ENCODE assay signal across 9 cellular contexts in the genomic region with DNA sequence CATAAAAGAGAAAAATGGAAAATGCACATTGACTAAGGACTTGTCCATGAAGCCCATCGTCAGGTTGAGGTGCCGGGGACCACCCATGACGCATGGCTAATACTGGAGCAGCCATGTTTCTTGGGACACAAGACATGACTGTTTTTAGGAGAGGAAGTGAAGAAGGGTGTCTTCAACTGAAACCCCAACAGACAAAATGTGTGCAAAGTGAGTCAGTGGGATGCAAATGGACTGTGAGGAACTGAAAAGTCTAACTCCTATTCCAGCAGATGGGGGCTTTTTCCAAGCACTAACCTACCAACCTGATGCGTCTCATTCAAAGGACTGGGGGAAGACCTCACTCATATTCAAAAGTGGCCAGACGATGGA.
A peak's percentile ranks its signal among the peaks of the same experiment; 100 is the strongest.
DNase-seq lines count a peak whose midpoint lies in the region; ATAC-seq and TF ChIP-seq lines count a peak whose summit lies in the region.
"Had no signal": no experiment of that assay in that cellular context is flagged by ENCODE, and none has a peak within 500 bp of the region (broad histone marks: within the 10 kb centered on the region; RNA-seq: fewer than 3 reads in every experiment).

No MANE protein-coding gene starts in this region.

- peaks cover 16% of the 10 kb centered on the region for H3K4me1 ChIP-seq in vagina

- DNase-seq in stimulated activated CD4-positive, alpha-beta T cell treated with anti-CD3 and anti-CD28 coated beads, Interleukin-1b, Interleukin-23, amount 100 ng/mL, for 48 hours, result peak; percentile 36
- DNase-seq in stimulated activated CD4-positive, alpha-beta T cell treated with anti-CD3 and anti-CD28 coated beads, Interleukin-4, amount 100 ng/mL, for 4 hours, result no peak
- peak; percentile 23 for DNase-seq in activated CD8-positive, alpha-beta T cell treated with anti-CD3 and anti-CD28 coated beads for 36 hours
- DNase-seq in vagina (ENCODE audit: extremely low spot score in 2 of 2) (peak in 1 of 2 donors; percentile 83), NK-92 (lab: John Stamatoyannopoulos, UW; ENCODE audit: unreplicated experiment) (no peak), NCI-H146 treated with DMSO at 0.1 percent for 48 hours (lab: John Stamatoyannopoulos, UW; ENCODE audit: unreplicated experiment) (no peak)
- DNase-seq in activated effector memory CD4-positive, alpha-beta T cell treated with anti-CD3 and anti-CD28 coated beads, Interleukin-2, amount 50 U/mL, for 16 hours, result no peak
- DNase-seq: DMS 273 treated with DMSO at 0.1 percent for 48 hours had no signal

- H3K36me3 ChIP-seq in vagina, result no peaks in the 10 kb centered on the region

- no peaks in the 10 kb centered on the region for H3K27me3 ChIP-seq in vagina

- CTCF ChIA-PET in activated CD8-positive, alpha-beta T cell treated with anti-CD3 and anti-CD28 coated beads for 36 hours (lab: Charles Lee), result interaction anchor here (0.8 to 4.5 kb wide), 4 partner anchors 15 to 138 kb away, joined by 3 to 41 read pairs (median 6); no protein-coding TSS in a partner anchor

- peak overlapping the region; percentile 30 for H3K4me3 Mint-ChIP-seq in activated CD8-positive, alpha-beta T cell treated with anti-CD3 and anti-CD28 coated beads for 36 hours

- TF ChIP-seq CTCF in activated CD8-positive, alpha-beta T cell treated with anti-CD3 and anti-CD28 coated beads for 36 hours (IDR thresholded peaks at IDR 0.05), result no peak
- TF ChIP-seq CTCF in vagina (IDR thresholded peaks at IDR 0.05), result no peak

- TF ChIP-seq POLR2A in vagina (IDR thresholded peaks at IDR 0.05), result no peak

- intact Hi-C loops in activated CD8-positive, alpha-beta T cell treated with anti-CD3 and anti-CD28 coated beads for 36 hours (cut with micrococcal nuclease), result no loop called here
- intact Hi-C loops in vagina (cut with DNase I), result no loop called here

- H3K27ac ChIP-seq in vagina, result peak overlapping the region; percentile 39

- H3K9me3 Mint-ChIP-seq in activated CD8-positive, alpha-beta T cell treated with anti-CD3 and anti-CD28 coated beads for 36 hours, result peaks cover 22% of the 10 kb centered on the region

- no peak overlapping the region for H3K4me3 ChIP-seq in vagina

- POLR2A ChIA-PET in activated CD8-positive, alpha-beta T cell treated with anti-CD3 and anti-CD28 coated beads for 36 hours (lab: Charles Lee), result interaction anchor here (0.5 to 1.0 kb wide), 7 partner anchors 9 to 454 kb away, joined by 3 to 4 read pairs (median 3); no protein-coding TSS in a partner anchor

- no peaks in the 10 kb centered on the region for H3K9me3 ChIP-seq in vagina

- peaks cover 18% of the 10 kb centered on the region for H3K36me3 Mint-ChIP-seq in activated CD8-positive, alpha-beta T cell treated with anti-CD3 and anti-CD28 coated beads for 36 hours (ENCODE audit: low read depth)

- peak overlapping the region; percentile 99 for H3K27ac Mint-ChIP-seq in activated CD8-positive, alpha-beta T cell treated with anti-CD3 and anti-CD28 coated beads for 36 hours

- H3K27me3 Mint-ChIP-seq in activated CD8-positive, alpha-beta T cell treated with anti-CD3 and anti-CD28 coated beads for 36 hours, result no peaks in the 10 kb centered on the region

- peaks cover 53% of the 10 kb centered on the region for H3K4me1 Mint-ChIP-seq in activated CD8-positive, alpha-beta T cell treated with anti-CD3 and anti-CD28 coated beads for 36 hours (ENCODE audit: low read depth)

- peak; percentile 50 for ATAC-seq in HG02973 (IDR thresholded peaks at IDR 0.05; ENCODE audit: unreplicated experiment)
- peak; percentile 38 for ATAC-seq in activated CD8-positive, alpha-beta T cell treated with anti-CD3 and anti-CD28 coated beads for 36 hours

Comparison
In these comparisons a context has a peak if more than half of its experiments do, and no peak if none do; other contexts are left out.
1. DNase-seq: peak in stimulated activated CD4-positive, alpha-beta T cell treated with anti-CD3 and anti-CD28 coated beads, Interleukin-1b, Interleukin-23, amount 100 ng/mL, for 48 hours (single experiment) and activated CD8-positive, alpha-beta T cell treated with anti-CD3 and anti-CD28 coated beads for 36 hours (single experiment); none in stimulated activated CD4-positive, alpha-beta T cell treated with anti-CD3 and anti-CD28 coated beads, Interleukin-4, amount 100 ng/mL, for 4 hours (0 of 2), activated effector memory CD4-positive, alpha-beta T cell treated with anti-CD3 and anti-CD28 coated beads, Interleukin-2, amount 50 U/mL, for 16 hours (single experiment), NK-92 (single experiment) and NCI-H146 treated with DMSO at 0.1 percent for 48 hours (single experiment).